Comparison of ENCODE assay signal across 14 cellular contexts in genomic region chr3:186949281-186949982, GRCh38. TPM values are rescaled to one million over a fixed set of nuclear protein-coding genes. Genes with fewer than 3 reads are reported as not detected.
DNase-seq lines count a peak whose midpoint lies in the region; ATAC-seq, FAIRE-seq and TF ChIP-seq lines count a peak whose summit lies in the region.
"Had no signal": no experiment of that assay in that cellular context is flagged by ENCODE, and none has a peak within 500 bp of the region (broad histone marks: within the 10 kb centered on the region; RNA-seq: fewer than 3 reads in every experiment).

No MANE protein-coding gene starts in this region.

- no peak for DNase-seq in activated naive CD4-positive, alpha-beta T cell treated with anti-CD3 and anti-CD28 coated beads for 36 hours
- DNase-seq in K562 (ENCODE audit: extremely low read depth in 1 of 4, low spot score in 3 of 4) (peak; percentile 82 to 91 (median 84)), hepatocyte (ENCODE audit: low spot score) (no peak), suprapubic skin (ENCODE audit: low spot score in 2 of 2) (no peak), NCI-H1417 treated with DMSO at 0.1 percent for 48 hours (lab: John Stamatoyannopoulos, UW) (no peak)
- DNase-seq: activated CD4-positive, alpha-beta T cell treated with anti-CD3 and anti-CD28 coated beads for 36 hours; KG1; lower lobe of right lung; NCI-H2171; SHP77 had no signal

- no peaks in the 10 kb centered on the region for H3K27me3 Mint-ChIP-seq in activated naive CD4-positive, alpha-beta T cell treated with anti-CD3 and anti-CD28 coated beads, Interleukin-2, amount 50 U/mL, for 24 hours
- no peaks in the 10 kb centered on the region for H3K27me3 Mint-ChIP-seq in activated naive CD4-positive, alpha-beta T cell treated with anti-CD3 and anti-CD28 coated beads for 36 hours (ENCODE audit: low read depth)
- H3K27me3 Mint-ChIP-seq: activated CD4-positive, alpha-beta T cell treated with anti-CD3 and anti-CD28 coated beads for 36 hours had no signal

- H3K4me3 Mint-ChIP-seq in activated naive CD4-positive, alpha-beta T cell treated with anti-CD3 and anti-CD28 coated beads, Interleukin-2, amount 50 U/mL, for 24 hours: no peak overlapping the region
- H3K4me3 Mint-ChIP-seq in activated naive CD4-positive, alpha-beta T cell treated with anti-CD3 and anti-CD28 coated beads for 36 hours: no peak overlapping the region
- H3K4me3 Mint-ChIP-seq: activated CD4-positive, alpha-beta T cell treated with anti-CD3 and anti-CD28 coated beads for 36 hours had no signal

- H2AFZ ChIP-seq in K562 (ENCODE audit: low read depth, low read length) (no peak overlapping the region; the same call in 1 of the 2 replicates), hepatocyte (no peak overlapping the region)

- intact Hi-C loops in activated naive CD4-positive, alpha-beta T cell treated with anti-CD3 and anti-CD28 coated beads for 36 hours (cut with micrococcal nuclease): no loop called here
- intact Hi-C loops in K562 (cut with micrococcal nuclease): loop anchor here (2.0 kb wide), 1 partner anchor 17 kb away; no protein-coding TSS in a partner anchor

- peaks cover 76% of the 10 kb centered on the region for H3K79me2 ChIP-seq in K562 (ENCODE audit: control insufficient read depth, insufficient read depth, low read length)
- H3K79me2 ChIP-seq in hepatocyte: peaks cover 2% of the 10 kb centered on the region

- no peak for TF ChIP-seq RAD21 in K562 (CRISPR knock-in tag; conservative IDR thresholded peaks at IDR 0.05 in 1 of 2, IDR thresholded peaks at IDR 0.05 in 1 of 2)

- H3K4me3 ChIP-seq in K562 (no peak overlapping the region), hepatocyte (no peak overlapping the region), suprapubic skin (no peak overlapping the region)
- H3K4me3 ChIP-seq: lower lobe of right lung had no signal

- H3K27ac ChIP-seq in K562 (ENCODE audit: extremely low read depth, low read depth, low read length) (peak overlapping the region; percentile 83), hepatocyte (peak overlapping the region; percentile 5), suprapubic skin (peak overlapping the region; percentile 64)
- H3K27ac ChIP-seq: lower lobe of right lung had no signal

- peak; percentile 81 for ATAC-seq in K562
- ATAC-seq in HG03097 (IDR thresholded peaks at IDR 0.05; ENCODE audit: low FRiP score, unreplicated experiment): no peak
- ATAC-seq in GM18858 (IDR thresholded peaks at IDR 0.05; ENCODE audit: unreplicated experiment): no peak
- ATAC-seq: activated CD4-positive, alpha-beta T cell treated with anti-CD3 and anti-CD28 coated beads for 36 hours; lower lobe of right lung had no signal

- H3K36me3 Mint-ChIP-seq in activated naive CD4-positive, alpha-beta T cell treated with anti-CD3 and anti-CD28 coated beads, Interleukin-2, amount 50 U/mL, for 24 hours: peaks cover 34% of the 10 kb centered on the region
- peaks cover 50% of the 10 kb centered on the region for H3K36me3 Mint-ChIP-seq in activated naive CD4-positive, alpha-beta T cell treated with anti-CD3 and anti-CD28 coated beads for 36 hours (ENCODE audit: low read depth)

- TF ChIP-seq POLR2A in K562 (conservative IDR thresholded peaks at IDR 0.05): no peak
- no peak for TF ChIP-seq POLR2A in suprapubic skin (IDR thresholded peaks at IDR 0.05)

- no peaks in the 10 kb centered on the region for H3K9me1 ChIP-seq in K562 (ENCODE audit: control insufficient read depth, insufficient read depth, low read length)

- TF ChIP-seq CTCF in K562 (IDR thresholded peaks at IDR 0.05 in 2 of 3, conservative IDR thresholded peaks at IDR 0.05 in 1 of 3; ENCODE audit: insufficient read depth in 2 of 3, low read depth in 1 of 3, low read length in 3 of 3) (no peak), hepatocyte (IDR thresholded peaks at IDR 0.05; ENCODE audit: poor library complexity) (no peak), suprapubic skin (IDR thresholded peaks at IDR 0.05) (no peak)

- FAIRE-seq in K562 (lab: Jason Lieb, UNC): peak; percentile 94
- FAIRE-seq: G401.6 had no signal

- peak overlapping the region; percentile 37 for H3K27ac Mint-ChIP-seq in activated naive CD4-positive, alpha-beta T cell treated with anti-CD3 and anti-CD28 coated beads, Interleukin-2, amount 50 U/mL, for 24 hours
- no peak overlapping the region for H3K27ac Mint-ChIP-seq in activated naive CD4-positive, alpha-beta T cell treated with anti-CD3 and anti-CD28 coated beads for 36 hours
- H3K27ac Mint-ChIP-seq: activated CD4-positive, alpha-beta T cell treated with anti-CD3 and anti-CD28 coated beads for 36 hours had no signal

- H4K20me1 ChIP-seq in K562 (replicated peaks; ENCODE audit: control insufficient read depth, insufficient read depth, low read length): no peaks in the 10 kb centered on the region
- no peaks in the 10 kb centered on the region for H4K20me1 ChIP-seq in hepatocyte (ENCODE audit: insufficient read depth, poor library complexity, severe bottlenecking)

- H3K9me3 ChIP-seq in K562 (replicated peaks; ENCODE audit: control insufficient read depth, insufficient read depth, low read depth, low read length) (peaks cover 6% of the 10 kb centered on the region; the same call in 1 of the 2 replicates), hepatocyte (ENCODE audit: low read depth) (no peaks in the 10 kb centered on the region), suprapubic skin (no peaks in the 10 kb centered on the region)
- H3K9me3 ChIP-seq: lower lobe of right lung had no signal

- TF ChIP-seq EP300 in K562 (IDR thresholded peaks at IDR 0.05; ENCODE audit: low read length): peak; percentile 93
- no peak for TF ChIP-seq EP300 in suprapubic skin (IDR thresholded peaks at IDR 0.05)

- no TSS peak for BruUV-seq in K562 (replicated peaks; lab: Mats Ljungman, UMichigan)

- peaks cover 45% of the 10 kb centered on the region for H3K36me3 ChIP-seq in K562 (ENCODE audit: control insufficient read depth, insufficient read depth, low read length)
- H3K36me3 ChIP-seq in hepatocyte (replicated peaks; ENCODE audit: insufficient read depth, low read depth): no peaks in the 10 kb centered on the region
- no peaks in the 10 kb centered on the region for H3K36me3 ChIP-seq in suprapubic skin
- H3K36me3 ChIP-seq: lower lobe of right lung had no signal

- in situ Hi-C loops in K562 (cut with MboI): no loop called here

- peaks cover 8% of the 10 kb centered on the region for H3K9me3 Mint-ChIP-seq in activated naive CD4-positive, alpha-beta T cell treated with anti-CD3 and anti-CD28 coated beads, Interleukin-2, amount 50 U/mL, for 24 hours
- H3K9me3 Mint-ChIP-seq in activated naive CD4-positive, alpha-beta T cell treated with anti-CD3 and anti-CD28 coated beads for 36 hours: peaks cover 11% of the 10 kb centered on the region

- H3K4me1 ChIP-seq in K562 (replicated peaks in 1 of 2; ENCODE audit: control insufficient read depth in 2 of 2, insufficient read depth in 2 of 2, low read length in 2 of 2) (peaks cover 54 to 68% of the 10 kb centered on the region in 2 experiments), hepatocyte (ENCODE audit: insufficient read depth) (no peaks in the 10 kb centered on the region), suprapubic skin (peaks cover 37% of the 10 kb centered on the region)

- CTCF ChIA-PET in activated naive CD4-positive, alpha-beta T cell treated with anti-CD3 and anti-CD28 coated beads for 36 hours (lab: Charles Lee): interaction anchor here (1.2 kb wide), 1 partner anchor 152 kb away, joined by 3 read pairs; no protein-coding TSS in a partner anchor
- CTCF ChIA-PET in K562 (lab: Yijun Ruan, JAX; ENCODE audit: low intra/inter-chr PET ratio): no interaction called here

- H3K9me2 ChIP-seq in hepatocyte (replicated peaks; ENCODE audit: insufficient read depth): no peaks in the 10 kb centered on the region

- POLR2A ChIA-PET in K562 (lab: Yijun Ruan, JAX): interaction anchor here (0.6 to 1.6 kb wide), 9 partner anchors 8 to 1103 kb away, joined by 3 to 6 read pairs (median 4); no protein-coding TSS in a partner anchor

- H3K4me2 ChIP-seq in K562 (ENCODE audit: insufficient read depth, low read length) (peak overlapping the region; percentile 57; the same call in 1 of the 2 replicates), hepatocyte (no peak overlapping the region)

- H3K4me1 Mint-ChIP-seq in activated naive CD4-positive, alpha-beta T cell treated with anti-CD3 and anti-CD28 coated beads, Interleukin-2, amount 50 U/mL, for 24 hours: peaks cover 74% of the 10 kb centered on the region
- H3K4me1 Mint-ChIP-seq in activated naive CD4-positive, alpha-beta T cell treated with anti-CD3 and anti-CD28 coated beads for 36 hours (ENCODE audit: low read depth): peaks cover 44% of the 10 kb centered on the region

- no peaks in the 10 kb centered on the region for H3K27me3 ChIP-seq in K562 (ENCODE audit: control insufficient read depth in 2 of 2, insufficient read depth in 2 of 2, low read length in 2 of 2)
- no peaks in the 10 kb centered on the region for H3K27me3 ChIP-seq in hepatocyte
- H3K27me3 ChIP-seq in suprapubic skin: no peaks in the 10 kb centered on the region

- 3% methylated on average over 7 of the region's 7 CpGs for WGBS in K562 (ENCODE audit: insufficient coverage, low coverage, missing lambda C conversion rate)
- 83% methylated on average over 7 of the region's 7 CpGs for WGBS in hepatocyte (ENCODE audit: low lambda C conversion rate, missing lambda C conversion rate)
- 65% methylated on average over 7 of the region's 7 CpGs for WGBS in suprapubic skin

- H3K9ac ChIP-seq in K562 (ENCODE audit: insufficient read depth in 1 of 2, low read depth in 2 of 2, low read length in 2 of 2): peak overlapping the region; percentile 57 to 87; a peak in 3 of 4 replicates

RNA-seq across cellular contexts. Expression of gene ST6GAL1, which starts 19.1 kb away (rescaled TPM):
- total RNA-seq in activated naive CD4-positive, alpha-beta T cell treated with anti-CD3 and anti-CD28 coated beads for 36 hours: 10 to 100 TPM; 76.2 to 78.0 TPM
- total RNA-seq in K562 (2011; cell fraction: chromatin; rRNA removed; ENCODE audit: low replicate concordance): 401 and 438 TPM in 2 replicates
- 288 and 318 TPM in 2 replicates for total RNA-seq in K562 (2011; cell fraction: nucleolus; rRNA removed)
- total RNA-seq in K562 (2011; cell fraction: nucleoplasm; rRNA removed): 391 and 510 TPM in 2 replicates
- total RNA-seq in K562 (2014; rRNA removed): 57.1 and 57.4 TPM in 2 replicates
- 71.0 and 79.0 TPM in 2 replicates for total RNA-seq in K562 (2014; rRNA removed; fragmentation: Illumina TruSeq; extraction: Trizol)
- total RNA-seq in K562 (2015; rRNA removed; fragmentation: Illumina TruSeq; extraction: Trizol): 39.3 and 42.3 TPM in 2 replicates
- total RNA-seq in K562 (2021): 114 and 135 TPM in 2 replicates
- polyA plus RNA-seq in K562 (2011; rRNA removed): 93.3 and 144 TPM in 2 replicates
- 75.4 and 100 TPM in 2 replicates for polyA plus RNA-seq in K562 (2011; cell fraction: cytosol; rRNA removed)
- polyA plus RNA-seq in K562 (2011; cell fraction: nucleus; rRNA removed): 62.0 and 106 TPM in 2 replicates
- 65.3 and 96.3 TPM in 2 replicates for polyA plus RNA-seq in K562 (2012)
- 108 and 145 TPM in 2 replicates for polyA plus RNA-seq in K562 (2014; fragmentation: Illumina TruSeq; extraction: Trizol)
- polyA plus RNA-seq in K562 (2014; fragmentation: Nextera tagmentation; extraction: Ambion mirVana): 10 to 100 TPM; 31.9 to 43.0 TPM
- polyA plus RNA-seq in K562 (2014; rRNA removed): 74.1 and 80.6 TPM in 2 replicates
- 163 and 272 TPM in 2 replicates for polyA minus RNA-seq in K562 (2011; rRNA and poly(A)+ RNA removed)
- polyA minus RNA-seq in K562 (2011; cell fraction: cytosol; rRNA and poly(A)+ RNA removed): 58.4 and 107 TPM in 2 replicates
- 86.4 and 113 TPM in 2 replicates for polyA minus RNA-seq in K562 (2011; cell fraction: nucleus; rRNA and poly(A)+ RNA removed)
- total RNA-seq in hepatocyte: 109 and 136 TPM in 2 replicates
- polyA plus RNA-seq in hepatocyte: 36.6 and 57.5 TPM in 2 replicates
- 10 to 100 TPM; 23.9 to 42.2 (median 31.9) TPM for total RNA-seq in suprapubic skin

Comparison
In these comparisons a context has a peak if more than half of its experiments do, and no peak if none do; other contexts are left out.
1. DNase-seq: peak in K562 (4 of 4); none in activated naive CD4-positive, alpha-beta T cell treated with anti-CD3 and anti-CD28 coated beads for 36 hours (single experiment), hepatocyte (single experiment), suprapubic skin (0 of 2) and NCI-H1417 treated with DMSO at 0.1 percent for 48 hours (single experiment).
2. H3K27ac ChIP-seq: peak in every context shown above with its lines; median percentile 83 in K562; 64 in suprapubic skin; 5 in hepatocyte.